Comparison of ENCODE assay signal across 13 cellular contexts in the genomic region with DNA sequence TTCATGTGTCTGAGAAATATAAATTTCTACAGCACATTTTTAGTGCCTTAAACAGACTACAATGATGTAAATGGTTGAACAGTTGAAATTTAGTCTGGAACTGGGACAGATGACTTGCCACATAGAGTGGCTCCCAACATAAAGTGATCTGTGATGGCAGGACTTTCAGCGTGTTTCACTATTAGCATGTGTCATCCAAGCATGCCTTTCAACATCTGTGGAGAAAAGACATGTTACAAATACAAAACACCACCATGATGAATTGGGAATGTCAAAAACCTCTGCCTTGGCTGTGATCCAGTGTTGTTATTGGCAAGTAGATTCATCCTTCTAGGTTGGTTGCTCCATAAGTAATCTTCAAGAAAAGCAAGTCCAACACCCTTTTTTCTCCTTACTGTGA.
DNase-seq lines count a peak whose midpoint lies in the region; ATAC-seq, FAIRE-seq and TF ChIP-seq lines count a peak whose summit lies in the region.
"Had no signal": no experiment of that assay in that cellular context is flagged by ENCODE, and none has a peak within 500 bp of the region (broad histone marks: within the 10 kb centered on the region; RNA-seq: fewer than 3 reads in every experiment).

No MANE protein-coding gene starts in this region.

- H2BK20ac ChIP-seq in H1 (ENCODE audit: low read length) = no peak overlapping the region

- no peak overlapping the region for H2BK15ac ChIP-seq in H1 (ENCODE audit: low read length)

- H3K36me3 ChIP-seq in MG63 = no peaks in the 10 kb centered on the region
- no peaks in the 10 kb centered on the region for H3K36me3 ChIP-seq in H1 (ENCODE audit: control insufficient read depth in 2 of 4, insufficient read depth in 4 of 4, low read length in 3 of 4)
- no peaks in the 10 kb centered on the region for H3K36me3 ChIP-seq in body of pancreas (replicated peaks in 1 of 2; ENCODE audit: insufficient read depth in 1 of 2, low read depth in 2 of 2)

- DNase-seq in AG08396 (ENCODE audit: low spot score) (peak; percentile 61), MG63 (peak; percentile 68), H1 (ENCODE audit: low read depth in 1 of 2, low spot score in 2 of 2) (no peak), kidney tubule cell (ENCODE audit: low spot score) (peak; percentile 52), body of pancreas (no peak)
- DNase-seq: aorta; NCI-H1092; NCI-H748 treated with DMSO at 0.1 percent for 48 hours; occipital lobe; stimulated activated naive CD4-positive, alpha-beta T cell had no signal

- intact Hi-C loops in body of pancreas (cut with DNase I) = no loop called here

- CTCF ChIA-PET in H1 (lab: Charles Lee; ENCODE audit: partially characterized antibody) = no interaction called here

- no peak overlapping the region for H4K5ac ChIP-seq in H1 (ENCODE audit: insufficient read length, low read depth, low read length)

- H3K4me3 ChIP-seq in MG63 (no peak overlapping the region), H1 (ENCODE audit: extremely low read depth in 1 of 4, insufficient read depth in 2 of 4, low read depth in 3 of 4, low read length in 4 of 4) (no peak overlapping the region), body of pancreas (no peak overlapping the region)

- FAIRE-seq in H1 (lab: Jason Lieb, UNC) = peak; percentile 19

- 84% methylated on average over 1 of the region's 1 CpG; no CpG with 5 or more reads in 1 of the 2 experiments for WGBS in H1 (ENCODE audit: extremely low coverage in 1 of 2, insufficient coverage in 1 of 2, insufficient read length in 1 of 2, insufficient replicate concordance in 2 of 2, low coverage in 1 of 2, low lambda C conversion rate in 2 of 2, missing lambda C conversion rate in 1 of 2), 2 experiments
- 88 to 96% methylated on average over 1 of the region's 1 CpG for WGBS in body of pancreas, 2 donors

- H3K18ac ChIP-seq in H1 (ENCODE audit: extremely low read depth, low read length) = no peak overlapping the region

- no peaks in the 10 kb centered on the region for H3K79me1 ChIP-seq in H1 (ENCODE audit: low read depth, low read length)

- H2AK5ac ChIP-seq in H1 (ENCODE audit: low read depth, low read length) = no peak overlapping the region

- POLR2A ChIA-PET in H1 (lab: Charles Lee; ENCODE audit: partially characterized antibody) = no interaction called here

- H2BK12ac ChIP-seq in H1 (ENCODE audit: low read depth, low read length) = no peak overlapping the region

- H3K4me1 ChIP-seq in H1 (replicated peaks in 1 of 4; ENCODE audit: control insufficient read depth in 3 of 4, insufficient read depth in 4 of 4, low read length in 3 of 4) (peaks cover 0 to 4% (median 2%) of the 10 kb centered on the region in 4 experiments; a peak in 2 of 7 replicates), body of pancreas (no peaks in the 10 kb centered on the region)

- no peak overlapping the region for H3K23ac ChIP-seq in H1 (ENCODE audit: insufficient read length)

- H4K8ac ChIP-seq in H1 (ENCODE audit: extremely low read depth, insufficient read depth, low read length) = no peak overlapping the region

- H3K14ac ChIP-seq in H1 (ENCODE audit: insufficient read length) = no peak overlapping the region

- H3K79me2 ChIP-seq in H1 (ENCODE audit: control insufficient read depth in 1 of 2, insufficient read depth in 2 of 2, low read length in 2 of 2) = no peaks in the 10 kb centered on the region

- H2AFZ ChIP-seq in H1 (ENCODE audit: low read length) = no peak overlapping the region

- no peaks in the 10 kb centered on the region for H3K9me3 ChIP-seq in MG63
- no peaks in the 10 kb centered on the region for H3K9me3 ChIP-seq in H1 (ENCODE audit: insufficient read depth in 2 of 2, low read depth in 1 of 2, low read length in 1 of 2)
- H3K9me3 ChIP-seq in body of pancreas = no peaks in the 10 kb centered on the region

- TF ChIP-seq RAD21 in H1 (IDR thresholded peaks at IDR 0.05 in 1 of 2, conservative IDR thresholded peaks at IDR 0.05 in 1 of 2; ENCODE audit: low read depth in 2 of 2, low read length in 2 of 2) = no peak

- ATAC-seq in HG03457 (IDR thresholded peaks at IDR 0.05; ENCODE audit: unreplicated experiment) (no peak), body of pancreas (no peak), HG03439 (IDR thresholded peaks at IDR 0.05; ENCODE audit: unreplicated experiment) (no peak), GM18519 (IDR thresholded peaks at IDR 0.05; ENCODE audit: low FRiP score, unreplicated experiment) (no peak)

- no peak overlapping the region for H3K4me2 ChIP-seq in H1 (ENCODE audit: insufficient read depth in 1 of 2, low read depth in 2 of 2, low read length in 2 of 2)

- H4K91ac ChIP-seq in H1 (replicated peaks; ENCODE audit: insufficient read length, low read length) = no peak overlapping the region

- no peak overlapping the region for H3K56ac ChIP-seq in H1 (replicated peaks; ENCODE audit: insufficient read length, low read depth, low read length)

- H2BK120ac ChIP-seq in H1 (replicated peaks; ENCODE audit: low read depth, low read length) = no peak overlapping the region

- TF ChIP-seq POLR2A in H1 (IDR thresholded peaks at IDR 0.05; ENCODE audit: control extremely low read depth in 1 of 2, low read depth in 2 of 2, low read length in 2 of 2) (no peak), body of pancreas (IDR thresholded peaks at IDR 0.05) (no peak)

- no peak overlapping the region for H3K27ac ChIP-seq in H1 (ENCODE audit: low read depth, low read length)
- no peak overlapping the region for H3K27ac ChIP-seq in body of pancreas

- H2BK5ac ChIP-seq in H1 (ENCODE audit: low read depth, low read length) = no peak overlapping the region

- TF ChIP-seq CTCF in H1 (IDR thresholded peaks at IDR 0.05; ENCODE audit: control extremely low read depth in 1 of 3, insufficient read depth in 1 of 3, low read depth in 1 of 3, low read length in 3 of 3) (no peak), body of pancreas (IDR thresholded peaks at IDR 0.05) (no peak)

- no peak overlapping the region for H3K4ac ChIP-seq in H1 (replicated peaks; ENCODE audit: insufficient read length, low read depth, low read length)

- no peaks in the 10 kb centered on the region for H3K23me2 ChIP-seq in H1 (ENCODE audit: low read depth, low read length)

- no peak overlapping the region for H3K9ac ChIP-seq in H1 (replicated peaks in 1 of 4; ENCODE audit: extremely low read depth in 1 of 4, low read depth in 3 of 4, low read length in 3 of 4)

- no peak for TF ChIP-seq EP300 in H1 (IDR thresholded peaks at IDR 0.05; ENCODE audit: borderline replicate concordance in 1 of 2, low read depth in 2 of 2, low read length in 2 of 2)

- H4K20me1 ChIP-seq in H1 (replicated peaks in 1 of 2; ENCODE audit: control insufficient read depth in 1 of 2, insufficient read depth in 2 of 2, low read length in 2 of 2) = no peaks in the 10 kb centered on the region

- H3K27me3 ChIP-seq in MG63 = no peaks in the 10 kb centered on the region
- H3K27me3 ChIP-seq in H1 (replicated peaks in 1 of 4; ENCODE audit: control insufficient read depth in 3 of 4, extremely low read depth in 1 of 4, insufficient read depth in 3 of 4, low read length in 3 of 4) = no peaks in the 10 kb centered on the region
- no peaks in the 10 kb centered on the region for H3K27me3 ChIP-seq in body of pancreas

TF ChIP-seq in H1, 55 proteins besides CTCF, POLR2A, EP300 and RAD21 (continues in another document):
- no peak for TF ChIP-seq TAF7 (optimal IDR thresholded peaks at IDR 0.05; ENCODE audit: borderline replicate concordance, low read depth, low read length)

Comparison
In these comparisons a context has a peak if more than half of its experiments do, and no peak if none do; other contexts are left out.
1. DNase-seq: peak in AG08396 (single experiment), MG63 (single experiment) and kidney tubule cell (single experiment); none in H1 (0 of 2) and body of pancreas (0 of 4).